Comparison of ENCODE assay signal across 1 cellular context in genomic region chr21:35006771-35007170, GRCh38.
TF ChIP-seq lines count a peak whose summit lies in the region.

No MANE protein-coding gene starts in this region.

TF ChIP-seq in HEK293T, 16 proteins besides CTCF, POLR2A, EP300 and RAD21:
- TF ChIP-seq LEF1 (IDR thresholded peaks at IDR 0.05; ENCODE audit: borderline replicate concordance): no peak
- no peak for TF ChIP-seq PKNOX1 (IDR thresholded peaks at IDR 0.05)
- no peak for TF ChIP-seq FOXK2 (IDR thresholded peaks at IDR 0.05)
- TF ChIP-seq FOXM1 (IDR thresholded peaks at IDR 0.05; ENCODE audit: borderline replicate concordance): no peak
- no peak for TF ChIP-seq HDGF (IDR thresholded peaks at IDR 0.05; ENCODE audit: borderline replicate concordance)
- no peak for TF ChIP-seq ZNF384 (IDR thresholded peaks at IDR 0.05)
- TF ChIP-seq SUZ12 (IDR thresholded peaks at IDR 0.05): no peak
- TF ChIP-seq FOXA1 (IDR thresholded peaks at IDR 0.05): no peak
- no peak for TF ChIP-seq NFRKB (IDR thresholded peaks at IDR 0.05)
